11 cellular contexts compared by ENCODE assay signal in genomic region chr12:92553389-92553788, GRCh38.
DNase-seq lines count a peak whose midpoint lies in the region; ATAC-seq and TF ChIP-seq lines count a peak whose summit lies in the region.
"Had no signal": no experiment of that assay in that cellular context is flagged by ENCODE, and none has a peak within 500 bp of the region (broad histone marks: within the 10 kb centered on the region; RNA-seq: fewer than 3 reads in every experiment).

No MANE protein-coding gene starts in this region.

- ATAC-seq in HG03432 (IDR thresholded peaks at IDR 0.05; ENCODE audit: unreplicated experiment), result peak; percentile 33
- ATAC-seq in mucosa of descending colon, result peak; percentile 7
- ATAC-seq in omental fat pad (ENCODE audit: low FRiP score), result no peak

- no peak overlapping the region for H3K23ac ChIP-seq in mesendoderm (ENCODE audit: low read length)

- H3K56ac ChIP-seq in mesendoderm (ENCODE audit: low read length), result no peak overlapping the region

- H3K79me2 ChIP-seq in mesendoderm (ENCODE audit: control insufficient read depth, insufficient read depth, low read length), result no peaks in the 10 kb centered on the region

- TF ChIP-seq CTCF in mucosa of descending colon (IDR thresholded peaks at IDR 0.05) (no peak), omental fat pad (IDR thresholded peaks at IDR 0.05) (no peak)

- H3K4me3 ChIP-seq in mucosa of descending colon (no peak overlapping the region), mesendoderm (ENCODE audit: low read length) (no peak overlapping the region)

- H3K4me1 ChIP-seq in mucosa of descending colon (ENCODE audit: low read depth) (no peaks in the 10 kb centered on the region), mesendoderm (ENCODE audit: control insufficient read depth, low read depth, low read length) (no peaks in the 10 kb centered on the region)

- H3K79me1 ChIP-seq in mesendoderm (ENCODE audit: low read length), result no peaks in the 10 kb centered on the region

- intact Hi-C loops in mucosa of descending colon (cut with DNase I, micrococcal nuclease), result loop anchor here in 1 of 2 donors (5.0 kb wide), 1 partner anchor 51 kb away; no protein-coding TSS in a partner anchor

- H2AK5ac ChIP-seq in mesendoderm (ENCODE audit: low read length), result no peak overlapping the region

- H3K27ac ChIP-seq in mesendoderm (ENCODE audit: low read depth, low read length), result no peak overlapping the region

- H3K9me3 ChIP-seq in mucosa of descending colon, result no peaks in the 10 kb centered on the region

- H3K36me3 ChIP-seq in mucosa of descending colon (ENCODE audit: low read depth) (no peaks in the 10 kb centered on the region), mesendoderm (ENCODE audit: control insufficient read depth, insufficient read depth, low read length) (no peaks in the 10 kb centered on the region)

- H3K4me2 ChIP-seq in mesendoderm (ENCODE audit: low read length), result no peak overlapping the region

- DNase-seq in COLO668 (lab: John Stamatoyannopoulos, UW; ENCODE audit: unreplicated experiment) (peak; percentile 18), cerebellar nuclear complex (lab: John Stamatoyannopoulos, UW) (peak; percentile 40 to 47), mucosa of descending colon (no peak), NCI-H2029 treated with DMSO at 0.1 percent for 48 hours (lab: John Stamatoyannopoulos, UW) (no peak), mesendoderm (no peak), omental fat pad (ENCODE audit: low spot score) (no peak), GM03348 (ENCODE audit: low spot score) (no peak)
- DNase-seq: activated naive CD4-positive, alpha-beta T cell treated with anti-CD3 and anti-CD28 coated beads, Interleukin-2, amount 50 U/mL, for 16 hours; head of caudate nucleus; KBM-7 had no signal

- WGBS in mesendoderm (ENCODE audit: extremely low coverage, insufficient coverage, low lambda C conversion rate), result no CpG with 5 or more reads among the region's 6 CpGs

- no peak overlapping the region for H2BK5ac ChIP-seq in mesendoderm (ENCODE audit: low read length)

- H3K4ac ChIP-seq in mesendoderm (ENCODE audit: low read depth, low read length), result no peak overlapping the region

- H2BK15ac ChIP-seq in mesendoderm (replicated peaks; ENCODE audit: low read depth), result no peak overlapping the region

- H4K5ac ChIP-seq in mesendoderm (ENCODE audit: low read length), result no peak overlapping the region

- H3K9ac ChIP-seq in mesendoderm (ENCODE audit: low read length), result no peak overlapping the region

- no peaks in the 10 kb centered on the region for H3K27me3 ChIP-seq in mesendoderm (ENCODE audit: insufficient read depth, low read length, poor library complexity)

- H2BK120ac ChIP-seq in mesendoderm (ENCODE audit: low read depth, low read length), result no peak overlapping the region

- no peak overlapping the region for H4K8ac ChIP-seq in mesendoderm (ENCODE audit: low read depth, low read length)

- H3K18ac ChIP-seq in mesendoderm (ENCODE audit: low read length), result no peak overlapping the region

Comparison
In these comparisons a context has a peak if more than half of its experiments do, and no peak if none do; other contexts are left out.
1. DNase-seq: peak in COLO668 (single experiment) and cerebellar nuclear complex (2 of 2); none in mucosa of descending colon (0 of 3), NCI-H2029 treated with DMSO at 0.1 percent for 48 hours (single experiment), mesendoderm (single experiment), omental fat pad (single experiment) and GM03348 (single experiment).